1 cellular context compared by ENCODE assay signal in the genomic region with DNA sequence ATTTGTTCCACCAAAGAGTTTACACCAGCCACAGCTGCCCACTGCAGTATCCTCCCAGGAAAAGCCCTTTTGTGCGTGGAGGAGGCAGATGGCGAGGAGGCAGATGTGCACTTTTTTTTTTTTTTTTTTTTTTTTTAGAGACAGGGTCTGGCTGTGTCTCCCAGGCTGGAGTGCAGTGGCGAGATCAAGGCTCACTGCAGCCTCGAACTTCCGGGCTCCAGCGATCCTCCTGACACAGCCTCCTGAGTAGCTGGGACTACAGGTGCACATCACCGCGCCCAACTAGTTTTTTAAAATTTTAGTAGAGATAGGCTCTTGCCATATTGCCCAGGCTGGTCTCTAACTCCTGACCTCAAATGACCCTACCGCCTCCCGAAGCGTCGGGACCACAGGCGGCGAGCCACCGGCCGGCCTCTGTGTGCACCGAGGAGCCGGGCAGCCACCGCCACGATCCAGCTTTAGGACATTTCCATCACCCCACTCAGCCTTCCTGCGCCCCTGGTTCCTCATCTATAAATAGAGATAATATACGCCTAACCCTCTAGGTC.
TF ChIP-seq lines count a peak whose summit lies in the region.

No MANE protein-coding gene starts in this region.

TF ChIP-seq in endothelial cell of umbilical vein, 7 proteins besides CTCF, POLR2A, EP300 and RAD21:
- TF ChIP-seq GATA2 (IDR thresholded peaks at IDR 0.05; ENCODE audit: insufficient read depth, insufficient read length, low read depth, low read length) (no peak), FOS (IDR thresholded peaks at IDR 0.05; ENCODE audit: borderline replicate concordance, insufficient read depth, low read length) (no peak), MYC (IDR thresholded peaks at IDR 0.05; ENCODE audit: low read depth, low read length) (no peak), POLR2AphosphoS5 (IDR thresholded peaks at IDR 0.05; ENCODE audit: insufficient read depth, low read depth, low read length) (no peak), EZH2 (IDR thresholded peaks at IDR 0.05; ENCODE audit: borderline replicate concordance, low read depth, low read length, severe bottlenecking) (no peak), JUN (IDR thresholded peaks at IDR 0.05; ENCODE audit: borderline replicate concordance, insufficient read depth, insufficient read length, low read depth) (no peak)
- TF ChIP-seq, protein P1, sequence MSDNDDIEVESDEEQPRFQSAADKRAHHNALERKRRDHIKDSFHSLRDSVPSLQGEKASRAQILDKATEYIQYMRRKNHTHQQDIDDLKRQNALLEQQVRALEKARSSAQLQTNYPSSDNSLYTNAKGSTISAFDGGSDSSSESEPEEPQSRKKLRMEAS (IDR thresholded peaks at IDR 0.05; ENCODE audit: insufficient read depth, insufficient read length) = no peak
TF ChIP-seq in endothelial cell of umbilical vein: peak in this region for 0.
